18 cellular contexts compared by ENCODE assay signal in the genomic region with DNA sequence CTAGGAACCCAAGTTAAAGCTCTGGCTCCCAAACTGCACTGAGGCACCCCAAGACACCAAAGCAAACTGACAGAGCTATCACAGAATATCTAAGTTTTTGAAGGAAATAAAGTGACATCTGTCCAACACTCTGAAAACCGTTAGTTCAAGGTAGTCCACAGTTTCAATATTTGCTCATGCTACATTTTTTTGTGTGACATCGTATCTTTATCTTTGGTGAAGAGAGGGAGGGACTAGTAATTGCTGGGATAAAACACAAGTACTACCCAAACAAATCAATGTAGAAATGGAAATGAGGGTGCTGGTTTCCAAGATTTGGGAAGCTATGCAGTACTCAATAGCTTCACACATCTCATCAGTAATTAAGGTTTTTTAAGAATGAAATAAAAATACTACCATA. TPM values are rescaled to one million over a fixed set of nuclear protein-coding genes. Genes with fewer than 3 reads are reported as not detected.
"Had no signal": no experiment of that assay in that cellular context is flagged by ENCODE, and none has a peak within 500 bp of the region (broad histone marks: within the 10 kb centered on the region; RNA-seq: fewer than 3 reads in every experiment).

No MANE protein-coding gene starts in this region.

- DNase-seq: effector CD4-positive, alpha-beta T cell; foreskin melanocyte; heart right ventricle; islet precursor cell; mammary epithelial cell; mucosa of descending colon; naive thymus-derived CD8-positive, alpha-beta T cell; posterior cingulate gyrus; right cardiac atrium; stimulated activated CD4-positive, alpha-beta T cell treated with anti-CD3 and anti-CD28 coated beads, Interleukin-4, amount 100 ng/mL, for 1 hour; stimulated activated CD8-positive, alpha-beta memory T cell treated with anti-CD3 and anti-CD28 coated beads, Interleukin-4, amount 100 ng/mL, for 48 hours; testis had no signal

- ATAC-seq: left lobe of liver; mucosa of descending colon; naive thymus-derived CD8-positive, alpha-beta T cell; right cardiac atrium; stimulated activated effector memory CD8-positive, alpha-beta T cell treated with anti-CD3 and anti-CD28 coated beads, Interleukin-12 subunit alpha, Interleukin-12 subunit beta, amount 100 ng/mL, for 72 hours had no signal

- H3K36me3 ChIP-seq: heart right ventricle had no signal

- H3K9me3 Mint-ChIP-seq: neural crest cell; stimulated activated effector memory CD8-positive, alpha-beta T cell treated with anti-CD3 and anti-CD28 coated beads, Interleukin-12 subunit alpha, Interleukin-12 subunit beta, amount 100 ng/mL, for 72 hours; stimulated activated naive CD8-positive, alpha-beta T cell treated with anti-CD3 and anti-CD28 coated beads, Interleukin-15, Interleukin-2, amounts not matched to agents 100 ng/mL and 50 ng/mL, for 24 hours had no signal

- H3K4me3 ChIP-seq: coronary artery, heart right ventricle, mucosa of descending colon, testis, tibial nerve had no signal

- H3K27ac Mint-ChIP-seq: naive thymus-derived CD8-positive, alpha-beta T cell; stimulated activated effector memory CD8-positive, alpha-beta T cell treated with anti-CD3 and anti-CD28 coated beads, Interleukin-12 subunit alpha, Interleukin-12 subunit beta, amount 100 ng/mL, for 72 hours; stimulated activated naive CD8-positive, alpha-beta T cell treated with anti-CD3 and anti-CD28 coated beads, Interleukin-15, Interleukin-2, amounts not matched to agents 100 ng/mL and 50 ng/mL, for 24 hours had no signal

- H3K27me3 ChIP-seq: heart right ventricle, testis, tibial nerve had no signal

- H3K27ac ChIP-seq: coronary artery, testis, tibial nerve had no signal

- H3K9me3 ChIP-seq: mucosa of descending colon, testis had no signal

- H3K4me3 Mint-ChIP-seq: naive thymus-derived CD8-positive, alpha-beta T cell; neural crest cell; stimulated activated effector memory CD8-positive, alpha-beta T cell treated with anti-CD3 and anti-CD28 coated beads, Interleukin-12 subunit alpha, Interleukin-12 subunit beta, amount 100 ng/mL, for 72 hours; stimulated activated naive CD8-positive, alpha-beta T cell treated with anti-CD3 and anti-CD28 coated beads, Interleukin-15, Interleukin-2, amounts not matched to agents 100 ng/mL and 50 ng/mL, for 24 hours had no signal

- H3K36me3 Mint-ChIP-seq: naive thymus-derived CD8-positive, alpha-beta T cell; stimulated activated effector memory CD8-positive, alpha-beta T cell treated with anti-CD3 and anti-CD28 coated beads, Interleukin-12 subunit alpha, Interleukin-12 subunit beta, amount 100 ng/mL, for 72 hours had no signal

- H3K4me1 Mint-ChIP-seq: naive thymus-derived CD8-positive, alpha-beta T cell; stimulated activated effector memory CD8-positive, alpha-beta T cell treated with anti-CD3 and anti-CD28 coated beads, Interleukin-12 subunit alpha, Interleukin-12 subunit beta, amount 100 ng/mL, for 72 hours had no signal

RNA-seq across cellular contexts. Expression of a gene that starts 20.6 kb away (rescaled TPM):
- total RNA-seq: naive thymus-derived CD8-positive, alpha-beta T cell had no signal
- polyA plus RNA-seq: naive thymus-derived CD8-positive, alpha-beta T cell had no signal
